In genomic region chr2:54106631-54107454, GRCh38 we compare ENCODE assay signal across 9 cellular contexts. TPM values are rescaled to one million over a fixed set of nuclear protein-coding genes. Genes with fewer than 3 reads are reported as not detected.
DNase-seq lines count a peak whose midpoint lies in the region; ATAC-seq and TF ChIP-seq lines count a peak whose summit lies in the region.
"Had no signal": no experiment of that assay in that cellular context is flagged by ENCODE, and none has a peak within 500 bp of the region (broad histone marks: within the 10 kb centered on the region; RNA-seq: fewer than 3 reads in every experiment).

No MANE protein-coding gene starts in this region.

- H3K27me3 Mint-ChIP-seq in CD4-positive, alpha-beta memory T cell = no peaks in the 10 kb centered on the region
- H3K27me3 Mint-ChIP-seq in activated naive CD8-positive, alpha-beta T cell treated with anti-CD3 and anti-CD28 coated beads for 36 hours = no peaks in the 10 kb centered on the region

- H3K27me3 ChIP-seq in CD4-positive, alpha-beta memory T cell (ENCODE audit: insufficient read depth, low read length) = no peaks in the 10 kb centered on the region
- H3K27me3 ChIP-seq in PC-3 (ENCODE audit: low read length) = no peaks in the 10 kb centered on the region

- ATAC-seq in GM18870 (IDR thresholded peaks at IDR 0.05; ENCODE audit: unreplicated experiment) (peak; percentile 55), HG03521 (IDR thresholded peaks at IDR 0.05; ENCODE audit: unreplicated experiment) (peak; percentile 47), PC-3 (peak; percentile 72)

- no peaks in the 10 kb centered on the region for H3F3A ChIP-seq in PC-3 (ENCODE audit: low read length, unreplicated experiment)

- peak overlapping the region in 1 of 7 donors; percentile 68 for H3K27ac Mint-ChIP-seq in CD4-positive, alpha-beta memory T cell
- H3K27ac Mint-ChIP-seq in activated naive CD8-positive, alpha-beta T cell treated with anti-CD3 and anti-CD28 coated beads for 36 hours = no peak overlapping the region
- H3K27ac Mint-ChIP-seq: T-helper 1 cell treated with Interleukin-12 subunit alpha and Interleukin-12 subunit beta and Interleukin-4 antibody, amounts not matched to agents 30 μg/mL and 1 μg/mL, for 36 hours had no signal

- DNase-seq in CD4-positive, alpha-beta memory T cell = peak; percentile 39 to 56 (median 54)
- peak; percentile 81 for DNase-seq in PC-3
- DNase-seq in activated naive CD8-positive, alpha-beta T cell treated with anti-CD3 and anti-CD28 coated beads for 36 hours = peak; percentile 12
- DNase-seq in head of caudate nucleus = peak in 38 of 42 donors; percentile 34 to 89 (median 66)
- DNase-seq in pulmonary artery endothelial cell (ENCODE audit: low read depth, low spot score) = peak; percentile 4
- DNase-seq in GOT3 (lab: John Stamatoyannopoulos, UW) = no peak

- no peaks in the 10 kb centered on the region for H3K36me3 ChIP-seq in CD4-positive, alpha-beta memory T cell (ENCODE audit: insufficient read depth, low read length)
- no peaks in the 10 kb centered on the region for H3K36me3 ChIP-seq in PC-3 (ENCODE audit: low read depth, low read length)

- no peaks in the 10 kb centered on the region for H3K79me2 ChIP-seq in PC-3 (ENCODE audit: low read length)

- H3K9me3 ChIP-seq in CD4-positive, alpha-beta memory T cell (ENCODE audit: control insufficient read depth in 1 of 2, low read length in 2 of 2) = no peaks in the 10 kb centered on the region
- H3K9me3 ChIP-seq in PC-3 (ENCODE audit: low read length) = no peaks in the 10 kb centered on the region

- H3K27ac ChIP-seq in CD4-positive, alpha-beta memory T cell (ENCODE audit: low read depth, low read length) = no peak overlapping the region
- H3K27ac ChIP-seq in PC-3 (ENCODE audit: low read length) = no peak overlapping the region

- H3K4me1 ChIP-seq in CD4-positive, alpha-beta memory T cell (ENCODE audit: insufficient read depth, low read length) = peaks cover 13% of the 10 kb centered on the region
- H3K4me1 ChIP-seq in PC-3 (ENCODE audit: insufficient read depth, low read length) = peaks cover 26% of the 10 kb centered on the region

- CTCF ChIA-PET in CD4-positive, alpha-beta memory T cell (lab: Charles Lee; ENCODE audit: partially characterized antibody) = interaction anchor here (0.6 to 3.6 kb wide), 27 partner anchors 9 to 1067 kb away, joined by 3 to 31 read pairs (median 4); partner anchors contain the start of gene ACYP2
- CTCF ChIA-PET in PC-3 (lab: Charles Lee) = interaction anchor here (0.5 to 2.2 kb wide), 17 partner anchors 8 to 869 kb away, joined by 3 to 24 read pairs (median 4); no protein-coding TSS in a partner anchor

- no peaks in the 10 kb centered on the region for H4K20me1 ChIP-seq in PC-3 (ENCODE audit: low read length)

- H2AFZ ChIP-seq in PC-3 (ENCODE audit: low read length) = peak overlapping the region; percentile 84

- H3K4me3 ChIP-seq in CD4-positive, alpha-beta memory T cell (ENCODE audit: low read length in 2 of 2) = no peak overlapping the region
- peak overlapping the region; percentile 58 for H3K4me3 ChIP-seq in PC-3 (ENCODE audit: low read length)

- peaks cover 8 to 12% (median 9%) of the 10 kb centered on the region in 4 donors for H3K4me1 Mint-ChIP-seq in CD4-positive, alpha-beta memory T cell
- peaks cover 9% of the 10 kb centered on the region for H3K4me1 Mint-ChIP-seq in activated naive CD8-positive, alpha-beta T cell treated with anti-CD3 and anti-CD28 coated beads for 36 hours

- POLR2A ChIA-PET in CD4-positive, alpha-beta memory T cell (lab: Charles Lee; ENCODE audit: partially characterized antibody) = interaction anchor here (0.7 to 1.9 kb wide), 6 partner anchors 9 to 602 kb away, joined by 3 to 10 read pairs (median 4); partner anchors contain the start of genes ACYP2 and CHAC2
- POLR2A ChIA-PET in PC-3 (lab: Charles Lee; ENCODE audit: unreplicated experiment) = interaction anchor here (0.5 to 0.7 kb wide), 2 partner anchors 8 to 425 kb away, joined by 3 to 6 read pairs; no protein-coding TSS in a partner anchor

- no peaks in the 10 kb centered on the region for H3K36me3 Mint-ChIP-seq in CD4-positive, alpha-beta memory T cell
- no peaks in the 10 kb centered on the region for H3K36me3 Mint-ChIP-seq in activated naive CD8-positive, alpha-beta T cell treated with anti-CD3 and anti-CD28 coated beads for 36 hours

- no peaks in the 10 kb centered on the region for H3K9me2 ChIP-seq in PC-3 (replicated peaks; ENCODE audit: low read length)

- no TSS peak for BruUV-seq in PC-3 (replicated peaks; lab: Mats Ljungman, UMichigan)

- H3K9me3 Mint-ChIP-seq in CD4-positive, alpha-beta memory T cell = no peaks in the 10 kb centered on the region
- H3K9me3 Mint-ChIP-seq in activated naive CD8-positive, alpha-beta T cell treated with anti-CD3 and anti-CD28 coated beads for 36 hours = no peaks in the 10 kb centered on the region
- H3K9me3 Mint-ChIP-seq: T-helper 1 cell treated with Interleukin-12 subunit alpha and Interleukin-12 subunit beta and Interleukin-4 antibody, amounts not matched to agents 30 μg/mL and 1 μg/mL, for 36 hours had no signal

- peak; percentile 91 for TF ChIP-seq CTCF in PC-3 (conservative IDR thresholded peaks at IDR 0.05; ENCODE audit: low read depth, low read length)

- intact Hi-C loops in CD4-positive, alpha-beta memory T cell (cut with micrococcal nuclease) = loop anchor here (1.0 to 10.0 kb wide), 3 partner anchors 418 to 1060 kb away; no protein-coding TSS in a partner anchor
- intact Hi-C loops in PC-3 (cut with micrococcal nuclease) = loop anchor here (1.0 to 5.0 kb wide), 3 partner anchors 415 to 597 kb away; no protein-coding TSS in a partner anchor
- intact Hi-C loops in head of caudate nucleus (cut with DNase I) = loop anchor here (10.0 kb wide), 1 partner anchor 98 kb away; no protein-coding TSS in a partner anchor

- no peak overlapping the region for H3K4me3 Mint-ChIP-seq in CD4-positive, alpha-beta memory T cell
- H3K4me3 Mint-ChIP-seq in activated naive CD8-positive, alpha-beta T cell treated with anti-CD3 and anti-CD28 coated beads for 36 hours = no peak overlapping the region
- H3K4me3 Mint-ChIP-seq: T-helper 1 cell treated with Interleukin-12 subunit alpha and Interleukin-12 subunit beta and Interleukin-4 antibody, amounts not matched to agents 30 μg/mL and 1 μg/mL, for 36 hours had no signal

- no peak overlapping the region for H3K9ac ChIP-seq in PC-3 (ENCODE audit: low read length)

- peak overlapping the region; percentile 74 for H3K4me2 ChIP-seq in PC-3 (ENCODE audit: low read length)

RNA-seq across cellular contexts. Expression of gene ACYP2, which starts 8.6 kb away (rescaled TPM):
- 10 to 100 TPM; 13.1 to 16.9 TPM for total RNA-seq in CD4-positive, alpha-beta memory T cell
- polyA plus RNA-seq in CD4-positive, alpha-beta memory T cell = 10 to 100 TPM; 16.7 to 16.9 TPM
- total RNA-seq in PC-3 (2014; rRNA removed) (2.9 and 8.3 TPM in 2 replicates), pulmonary artery endothelial cell (3.2 and 5.7 TPM in 2 replicates)
- 1 to 10 TPM; 6.2 to 7.5 TPM for total RNA-seq in activated naive CD8-positive, alpha-beta T cell treated with anti-CD3 and anti-CD28 coated beads for 36 hours
